32 cellular contexts compared by ENCODE assay signal in genomic region chr1:232996143-232996542, GRCh38.
"Had no signal": no experiment of that assay in that cellular context is flagged by ENCODE, and none has a peak within 500 bp of the region (broad histone marks: within the 10 kb centered on the region; RNA-seq: fewer than 3 reads in every experiment).

No MANE protein-coding gene starts in this region.

- H3K4me3 Mint-ChIP-seq: activated B cell treated with CpG ODN at 0.5 μM for 24 hours; activated CD8-positive, alpha-beta T cell treated with anti-CD3 and anti-CD28 coated beads for 36 hours; activated naive CD4-positive, alpha-beta T cell treated with anti-CD3 and anti-CD28 coated beads for 36 hours; activated naive CD4-positive, alpha-beta T cell treated with anti-CD3 and anti-CD28 coated beads, Interleukin-2, amount 50 U/mL, for 24 hours; activated naive CD8-positive, alpha-beta T cell treated with anti-CD3 and anti-CD28 coated beads for 36 hours; activated naive CD8-positive, alpha-beta T cell treated with anti-CD3 and anti-CD28 coated beads, Interleukin-2, amount 50 U/mL, for 24 hours; activated T-cell treated with anti-CD3 and anti-CD28 coated beads, Interleukin-2, amount 50 U/mL, for 4 hours; effector memory CD8-positive, alpha-beta T cell; T-helper 17 cell; T-helper 2 cell treated with Interferon-gamma antibody and Interleukin-4, amounts not matched to agents 5 μg/mL and 100 μg/mL, for 36 hours had no signal

- H3K27ac Mint-ChIP-seq: activated B cell treated with CpG ODN at 0.5 μM for 24 hours; activated CD8-positive, alpha-beta T cell treated with anti-CD3 and anti-CD28 coated beads for 36 hours; activated naive CD4-positive, alpha-beta T cell treated with anti-CD3 and anti-CD28 coated beads for 36 hours; activated naive CD4-positive, alpha-beta T cell treated with anti-CD3 and anti-CD28 coated beads, Interleukin-2, amount 50 U/mL, for 24 hours; activated naive CD8-positive, alpha-beta T cell treated with anti-CD3 and anti-CD28 coated beads for 36 hours; activated naive CD8-positive, alpha-beta T cell treated with anti-CD3 and anti-CD28 coated beads, Interleukin-2, amount 50 U/mL, for 24 hours; activated T-helper 2 cell treated with anti-CD3 and anti-CD28 coated beads, Interferon-gamma antibody, Interleukin-2, Interleukin-4, amounts not matched to agents 10 μg/mL and 5 μg/mL and 100 μg/mL, durations not matched to agents 14 hours and 24 hours and 36 hours; effector memory CD8-positive, alpha-beta T cell; T-helper 17 cell; T-helper 2 cell treated with Interferon-gamma antibody and Interleukin-4, amounts not matched to agents 5 μg/mL and 100 μg/mL, for 36 hours had no signal

- H3K4me1 ChIP-seq: adrenal gland, esophagus squamous epithelium, gastroesophageal sphincter, heart right ventricle had no signal

- H3K9me3 ChIP-seq: adrenal gland, body of pancreas, gastroesophageal sphincter had no signal

- DNase-seq: activated B cell treated with CpG ODN at 0.5 μM for 24 hours; activated CD4-positive, alpha-beta T cell treated with anti-CD3 and anti-CD28 coated beads for 48 hours; activated CD4-positive, alpha-beta T cell treated with anti-CD3 and anti-CD28 coated beads, Interleukin-2, amount 50 U/mL, for 1 hour; activated CD4-positive, alpha-beta T cell treated with anti-CD3 and anti-CD28 coated beads, Interleukin-2, amount 50 U/mL, for 48 hours; activated CD8-positive, alpha-beta memory T cell treated with anti-CD3 and anti-CD28 coated beads for 24 hours; activated CD8-positive, alpha-beta T cell treated with anti-CD3 and anti-CD28 coated beads for 36 hours; activated effector memory CD4-positive, alpha-beta T cell treated with anti-CD3 and anti-CD28 coated beads, Interleukin-2, amount 50 U/mL, for 16 hours; activated naive CD4-positive, alpha-beta T cell treated with anti-CD3 and anti-CD28 coated beads for 36 hours; activated naive CD8-positive, alpha-beta T cell treated with anti-CD3 and anti-CD28 coated beads for 36 hours; activated naive CD8-positive, alpha-beta T cell treated with anti-CD3 and anti-CD28 coated beads, Interleukin-2, amount 50 U/mL, for 24 hours; activated T-cell treated with anti-CD3 and anti-CD28 coated beads, Interleukin-2, amount 50 U/mL, for 4 hours; adrenal gland; amygdala; aorta; body of pancreas; caudate nucleus; cortex of kidney; dermis blood vessel endothelial cell; effector CD4-positive, alpha-beta T cell; effector memory CD8-positive, alpha-beta T cell; esophagus squamous epithelium; foreskin melanocyte; heart right ventricle; T-helper 17 cell; T1000; WERI-Rb-1 had no signal

- H3K27me3 Mint-ChIP-seq: activated B cell treated with CpG ODN at 0.5 μM for 24 hours; activated CD8-positive, alpha-beta T cell treated with anti-CD3 and anti-CD28 coated beads for 36 hours; activated naive CD4-positive, alpha-beta T cell treated with anti-CD3 and anti-CD28 coated beads, Interleukin-2, amount 50 U/mL, for 24 hours; activated naive CD8-positive, alpha-beta T cell treated with anti-CD3 and anti-CD28 coated beads for 36 hours; activated naive CD8-positive, alpha-beta T cell treated with anti-CD3 and anti-CD28 coated beads, Interleukin-2, amount 50 U/mL, for 24 hours; effector memory CD8-positive, alpha-beta T cell; T-helper 17 cell had no signal

- H3K27me3 ChIP-seq: adrenal gland, body of pancreas, esophagus squamous epithelium, gastroesophageal sphincter, heart right ventricle had no signal

- H3K4me1 Mint-ChIP-seq: activated B cell treated with CpG ODN at 0.5 μM for 24 hours; activated naive CD4-positive, alpha-beta T cell treated with anti-CD3 and anti-CD28 coated beads, Interleukin-2, amount 50 U/mL, for 24 hours had no signal

- H3K36me3 ChIP-seq: adrenal gland, WERI-Rb-1 had no signal

- H3K9me3 Mint-ChIP-seq: effector memory CD8-positive, alpha-beta T cell had no signal

- ATAC-seq: activated CD4-positive, CD25-positive, alpha-beta regulatory T cell treated with anti-CD3 and anti-CD28 coated beads, Interleukin-2, amount 50 U/mL, for 24 hours; activated CD8-positive, alpha-beta T cell treated with anti-CD3 and anti-CD28 coated beads for 36 hours; activated naive CD8-positive, alpha-beta T cell treated with anti-CD3 and anti-CD28 coated beads, Interleukin-2, amount 50 U/mL, for 24 hours; activated T-cell treated with anti-CD3 and anti-CD28 coated beads, Interleukin-2, amount 50 U/mL, for 4 hours; body of pancreas; effector memory CD8-positive, alpha-beta T cell; gastroesophageal sphincter; heart right ventricle; T-helper 17 cell had no signal

- H3K27ac ChIP-seq: adrenal gland, epithelial cell of prostate, esophagus squamous epithelium, gastroesophageal sphincter, heart right ventricle, WERI-Rb-1 had no signal

- H3K4me3 ChIP-seq: adrenal gland, body of pancreas, esophagus squamous epithelium, gastroesophageal sphincter, heart right ventricle had no signal
